Comparison of ENCODE assay signal across 19 cellular contexts in genomic region chr3:149010966-149011365, GRCh38. TPM values are rescaled to one million over a fixed set of nuclear protein-coding genes. Genes with fewer than 3 reads are reported as not detected.
DNase-seq lines count a peak whose midpoint lies in the region; ATAC-seq and TF ChIP-seq lines count a peak whose summit lies in the region.
"Had no signal": no experiment of that assay in that cellular context is flagged by ENCODE, and none has a peak within 500 bp of the region (broad histone marks: within the 10 kb centered on the region; RNA-seq: fewer than 3 reads in every experiment).

No MANE protein-coding gene starts in this region.

- H3K9me1 ChIP-seq in IMR-90 (ENCODE audit: insufficient read depth, low read length), result peaks cover 33% of the 10 kb centered on the region

- TF ChIP-seq RAD21 in IMR-90 (IDR thresholded peaks at IDR 0.05; ENCODE audit: low read length), result no peak

- peak overlapping the region; percentile 83 for H2BK120ac ChIP-seq in IMR-90 (ENCODE audit: low read depth, low read length)

- no TSS peak for BruUV-seq in IMR-90 (replicated peaks; lab: Mats Ljungman, UMichigan)

- dilution Hi-C loops in IMR-90 (cut with HindIII; ENCODE audit: low sequenced_read_pairs, unreplicated experiment), result no loop called here

- no peaks in the 10 kb centered on the region for H3K27me3 Mint-ChIP-seq in CD8-positive, alpha-beta T cell (ENCODE audit: low read depth)
- no peaks in the 10 kb centered on the region for H3K27me3 Mint-ChIP-seq in central memory CD8-positive, alpha-beta T cell
- H3K27me3 Mint-ChIP-seq in progenitor cell of endocrine pancreas, result no peaks in the 10 kb centered on the region
- H3K27me3 Mint-ChIP-seq: brain; memory B cell; naive thymus-derived CD8-positive, alpha-beta T cell had no signal

- peak overlapping the region; percentile 91 for H2BK5ac ChIP-seq in IMR-90 (ENCODE audit: low read depth, low read length, poor library complexity, severe bottlenecking)

- H4K91ac ChIP-seq in IMR-90 (ENCODE audit: insufficient read depth, low read depth, low read length), result peak overlapping the region; percentile 65

- peak overlapping the region; percentile 74; the same call in 1 of the 2 replicates for H3K18ac ChIP-seq in IMR-90 (ENCODE audit: low read depth, low read length)

- H3K4ac ChIP-seq in IMR-90 (ENCODE audit: low read depth, low read length), result peak overlapping the region; percentile 80; the same call in 1 of the 2 replicates

- peaks cover 73% of the 10 kb centered on the region for H3K36me3 Mint-ChIP-seq in CD8-positive, alpha-beta T cell
- H3K36me3 Mint-ChIP-seq in central memory CD8-positive, alpha-beta T cell (ENCODE audit: insufficient read depth), result peaks cover 30% of the 10 kb centered on the region
- H3K36me3 Mint-ChIP-seq in progenitor cell of endocrine pancreas (ENCODE audit: insufficient read depth), result peaks cover 23% of the 10 kb centered on the region

- no peak for TF ChIP-seq POLR2A in IMR-90 (IDR thresholded peaks at IDR 0.05; ENCODE audit: low read depth, low read length)

- H4K5ac ChIP-seq in IMR-90 (ENCODE audit: low read depth, low read length), result peak overlapping the region; percentile 45; the same call in 1 of the 2 replicates

- ATAC-seq in CD8-positive, alpha-beta T cell, result no peak
- no peak for ATAC-seq in IMR-90 (ENCODE audit: low read depth)
- no peak for ATAC-seq in central memory CD8-positive, alpha-beta T cell (replicated peaks; ENCODE audit: extremely low read depth, poor library complexity, severe bottlenecking)
- ATAC-seq: activated naive CD4-positive, alpha-beta T cell treated with anti-CD3 and anti-CD28 coated beads, Interleukin-2, amount 50 U/mL, for 72 hours; naive thymus-derived CD8-positive, alpha-beta T cell had no signal

- H2BK20ac ChIP-seq in IMR-90 (ENCODE audit: low read depth, low read length), result peak overlapping the region; percentile 74

- CTCF ChIA-PET in CD8-positive, alpha-beta T cell (lab: Charles Lee), result no interaction called here
- CTCF ChIA-PET in IMR-90 (lab: Yijun Ruan, JAX), result no interaction called here

- peak overlapping the region; percentile 42 for H3K27ac Mint-ChIP-seq in CD8-positive, alpha-beta T cell
- H3K27ac Mint-ChIP-seq in central memory CD8-positive, alpha-beta T cell (ENCODE audit: low read depth), result peak overlapping the region; percentile 64
- peak overlapping the region; percentile 54 for H3K27ac Mint-ChIP-seq in progenitor cell of endocrine pancreas
- H3K27ac Mint-ChIP-seq: activated naive CD4-positive, alpha-beta T cell treated with anti-CD3 and anti-CD28 coated beads, Interleukin-2, amount 50 U/mL, for 72 hours; memory B cell had no signal

- no peak overlapping the region; the same call in 1 of the 2 replicates for H3K9ac ChIP-seq in IMR-90 (ENCODE audit: low read depth, low read length)

- intact Hi-C loops in CD8-positive, alpha-beta T cell (cut with DNase I, micrococcal nuclease), result no loop called here
- intact Hi-C loops in IMR-90 (cut with micrococcal nuclease), result no loop called here

- peak overlapping the region; percentile 80; the same call in 1 of the 2 replicates for H3K14ac ChIP-seq in IMR-90 (replicated peaks; ENCODE audit: low read depth, low read length)

- TF ChIP-seq CTCF in CD8-positive, alpha-beta T cell (IDR thresholded peaks at IDR 0.05), result no peak
- no peak for TF ChIP-seq CTCF in IMR-90 (conservative IDR thresholded peaks at IDR 0.05; ENCODE audit: low read depth, low read length)
- no peak for TF ChIP-seq CTCF in progenitor cell of endocrine pancreas (IDR thresholded peaks at IDR 0.05; ENCODE audit: unreplicated experiment)

- no peaks in the 10 kb centered on the region for H3K9me3 Mint-ChIP-seq in CD8-positive, alpha-beta T cell
- no peaks in the 10 kb centered on the region for H3K9me3 Mint-ChIP-seq in central memory CD8-positive, alpha-beta T cell
- H3K9me3 Mint-ChIP-seq in progenitor cell of endocrine pancreas (ENCODE audit: low read depth), result no peaks in the 10 kb centered on the region
- H3K9me3 Mint-ChIP-seq: activated naive CD4-positive, alpha-beta T cell treated with anti-CD3 and anti-CD28 coated beads, Interleukin-2, amount 50 U/mL, for 72 hours; brain; memory B cell; naive thymus-derived CD8-positive, alpha-beta T cell had no signal

- H4K8ac ChIP-seq in IMR-90 (ENCODE audit: low read depth in 2 of 2, low read length in 2 of 2), result peak overlapping the region; percentile 13 to 65; a peak in 3 of 4 replicates

- H3K4me2 ChIP-seq in IMR-90 (ENCODE audit: low read depth, low read length), result peak overlapping the region; percentile 44; the same call in 1 of the 2 replicates

- no peaks in the 10 kb centered on the region for H3K27me3 ChIP-seq in CD8-positive, alpha-beta T cell (ENCODE audit: insufficient read depth, low read length)
- H3K27me3 ChIP-seq in IMR-90 (ENCODE audit: control insufficient read depth, insufficient read depth, low read length), result no peaks in the 10 kb centered on the region

- no peaks in the 10 kb centered on the region for H4K20me1 ChIP-seq in IMR-90 (ENCODE audit: insufficient read depth, low read length)

- H2AFZ ChIP-seq in IMR-90 (replicated peaks; ENCODE audit: low read length, poor library complexity), result no peak overlapping the region

- peak overlapping the region; percentile 37 for H3K23ac ChIP-seq in IMR-90 (ENCODE audit: low read depth, low read length)

- no peak overlapping the region for H3K27ac ChIP-seq in CD8-positive, alpha-beta T cell (ENCODE audit: low read depth, low read length)
- H3K27ac ChIP-seq in IMR-90 (ENCODE audit: insufficient read depth, low read length), result peak overlapping the region; percentile 18; the same call in 1 of the 2 replicates
- H3K27ac ChIP-seq: prostate gland had no signal

- 80% methylated on average over 1 of the region's 2 CpGs; no CpG with 5 or more reads in 1 of the 2 experiments for WGBS in IMR-90 (ENCODE audit: extremely low coverage in 2 of 2, insufficient read length in 1 of 2), 2 experiments

- DNase-seq in CD8-positive, alpha-beta T cell, result no peak
- DNase-seq in IMR-90 (no peak), progenitor cell of endocrine pancreas (ENCODE audit: low spot score, unreplicated experiment) (no peak), cerebellar cortex (ENCODE audit: low spot score) (no peak), NCI-H446 (lab: John Stamatoyannopoulos, UW) (no peak), DMS79 (lab: John Stamatoyannopoulos, UW) (no peak)
- DNase-seq in central memory CD8-positive, alpha-beta T cell (ENCODE audit: low spot score in 2 of 2), result no peak
- DNase-seq: activated CD4-positive, alpha-beta T cell treated with anti-CD3 and anti-CD28 coated beads, Interleukin-2, amount 50 U/mL, for 48 hours; COR-L47; cortex of kidney; Karpas-422; naive thymus-derived CD8-positive, alpha-beta T cell; NCI-H1092 treated with DMSO at 0.1 percent for 48 hours; NCI-H2081; SW 1271 had no signal

- no peaks in the 10 kb centered on the region for H3K9me3 ChIP-seq in CD8-positive, alpha-beta T cell (ENCODE audit: low read length)
- H3K9me3 ChIP-seq in IMR-90 (ENCODE audit: control insufficient read depth, insufficient read depth, low read length), result no peaks in the 10 kb centered on the region
- H3K9me3 ChIP-seq: prostate gland had no signal

- H3K79me1 ChIP-seq in IMR-90 (ENCODE audit: low read depth in 1 of 2, low read length in 2 of 2), result peaks cover 29 to 65% of the 10 kb centered on the region in 2 experiments

- H2AK5ac ChIP-seq in IMR-90 (ENCODE audit: low read depth, low read length), result peak overlapping the region; percentile 37; the same call in 1 of the 2 replicates

- in situ Hi-C loops in IMR-90 (cut with MboI; ENCODE audit: low sequenced_read_pairs), result no loop called here

- peaks cover 19% of the 10 kb centered on the region for H3K36me3 ChIP-seq in CD8-positive, alpha-beta T cell (ENCODE audit: insufficient read depth, low read length)
- peaks cover 23% of the 10 kb centered on the region for H3K36me3 ChIP-seq in IMR-90 (ENCODE audit: control insufficient read depth, insufficient read depth, low read length)

- H3K4me3 Mint-ChIP-seq in CD8-positive, alpha-beta T cell, result no peak overlapping the region
- H3K4me3 Mint-ChIP-seq in central memory CD8-positive, alpha-beta T cell, result no peak overlapping the region
- no peak overlapping the region for H3K4me3 Mint-ChIP-seq in progenitor cell of endocrine pancreas (ENCODE audit: low read depth)
- H3K4me3 Mint-ChIP-seq: brain; memory B cell; naive thymus-derived CD8-positive, alpha-beta T cell had no signal

- no peak overlapping the region for H3K4me3 ChIP-seq in CD8-positive, alpha-beta T cell (ENCODE audit: low read depth, low read length)
- H3K4me3 ChIP-seq in IMR-90 (ENCODE audit: insufficient read depth, low read depth, low read length), result no peak overlapping the region
- H3K4me3 ChIP-seq: prostate gland had no signal

- H3K56ac ChIP-seq in IMR-90 (ENCODE audit: extremely low read depth, insufficient read depth, low read length), result 0 out of 2 replicates have a peak overlapping the region, but pooled peaks have one; percentile 37

- H2AK9ac ChIP-seq in IMR-90 (replicated peaks; ENCODE audit: low read depth, low read length, poor library complexity), result no peak overlapping the region

- H3K4me1 Mint-ChIP-seq in CD8-positive, alpha-beta T cell (ENCODE audit: low read depth), result peaks cover 42% of the 10 kb centered on the region
- peaks cover 59% of the 10 kb centered on the region for H3K4me1 Mint-ChIP-seq in central memory CD8-positive, alpha-beta T cell
- peaks cover 5% of the 10 kb centered on the region for H3K4me1 Mint-ChIP-seq in progenitor cell of endocrine pancreas (ENCODE audit: low read depth)
- H3K4me1 Mint-ChIP-seq: memory B cell had no signal

- peaks cover 10% of the 10 kb centered on the region for H3K4me1 ChIP-seq in CD8-positive, alpha-beta T cell (ENCODE audit: insufficient read depth, low read length)
- H3K4me1 ChIP-seq in IMR-90 (ENCODE audit: control insufficient read depth, insufficient read depth, low read length), result peaks cover 26% of the 10 kb centered on the region
- H3K4me1 ChIP-seq: prostate gland had no signal

- POLR2A ChIA-PET in CD8-positive, alpha-beta T cell (lab: Charles Lee), result no interaction called here
- POLR2A ChIA-PET in IMR-90 (lab: Charles Lee; ENCODE audit: unreplicated experiment), result no interaction called here

- peak overlapping the region; percentile 33 for H2BK15ac ChIP-seq in IMR-90 (ENCODE audit: low read depth, low read length)

TF ChIP-seq in IMR-90, 13 proteins besides CTCF, POLR2A, EP300 and RAD21 (continues in another document):
- TF ChIP-seq MAFK (IDR thresholded peaks at IDR 0.05; ENCODE audit: low read depth, low read length) (no peak), SMC3 (IDR thresholded peaks at IDR 0.05; ENCODE audit: low read depth, low read length) (no peak)

RNA-seq across cellular contexts. Expression of gene GYG1, which starts 19.6 kb away (rescaled TPM):
- total RNA-seq in CD8-positive, alpha-beta T cell, result 10 to 100 TPM; 29.4 to 35.2 TPM
- total RNA-seq in IMR-90 (2012; rRNA removed) (77.8 and 90.3 TPM in 2 replicates), progenitor cell of endocrine pancreas (26.0 and 27.3 TPM in 2 replicates)
- polyA plus RNA-seq in IMR-90 (2012; rRNA removed), result 43.6 and 48.4 TPM in 2 replicates
- 17.9 and 77.6 TPM in 2 replicates for polyA plus RNA-seq in IMR-90 (2012; cell fraction: cytosol; rRNA removed)
- polyA plus RNA-seq in IMR-90 (2012; cell fraction: nucleus; rRNA removed; ENCODE audit: low replicate concordance), result 44.9 and 46.5 TPM in 2 replicates
